1 cellular context compared by ENCODE assay signal in the genomic region with DNA sequence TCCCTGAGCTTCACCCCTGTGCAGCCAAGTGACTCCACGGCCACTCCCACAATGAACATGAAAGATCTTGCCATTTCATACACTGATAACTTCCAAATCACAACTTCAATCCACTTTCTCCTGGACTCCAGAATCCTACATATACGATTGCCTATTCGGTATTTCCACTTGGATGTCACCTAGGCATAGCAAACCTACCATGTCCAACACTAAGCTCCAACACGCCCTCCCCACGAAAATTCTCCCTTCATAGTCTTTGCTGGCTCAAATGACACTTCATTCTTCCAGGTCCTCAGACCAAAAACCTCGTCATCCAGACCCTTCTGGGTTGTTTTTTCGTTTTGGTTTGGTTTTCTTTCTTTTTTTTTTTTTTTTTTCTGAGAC.
TF ChIP-seq lines count a peak whose summit lies in the region.

No MANE protein-coding gene starts in this region.

TF ChIP-seq in HCT116, 20 proteins besides CTCF, POLR2A, EP300 and RAD21 (continued from another document):
- TF ChIP-seq ZBTB33 (IDR thresholded peaks at IDR 0.05; ENCODE audit: extremely low read depth, insufficient replicate concordance, low read length) (no peak), EZH2 (IDR thresholded peaks at IDR 0.05) (no peak), YY1 (IDR thresholded peaks at IDR 0.05; ENCODE audit: extremely low read depth, insufficient replicate concordance, low read depth, low read length) (no peak), SRF (IDR thresholded peaks at IDR 0.05; ENCODE audit: low read depth) (no peak)
